ENCODE assay signal across 20 cellular contexts in genomic region chr4:130238121-130238520, GRCh38.
DNase-seq lines count a peak whose midpoint lies in the region; ATAC-seq, FAIRE-seq and TF ChIP-seq lines count a peak whose summit lies in the region.
"Had no signal": no experiment of that assay in that cellular context is flagged by ENCODE, and none has a peak within 500 bp of the region (broad histone marks: within the 10 kb centered on the region; RNA-seq: fewer than 3 reads in every experiment).

No MANE protein-coding gene starts in this region.

- H3K9me3 Mint-ChIP-seq in MCF 10A (ENCODE audit: unreplicated experiment): no peaks in the 10 kb centered on the region
- H3K9me3 Mint-ChIP-seq: CD14-positive monocyte had no signal

- dilution Hi-C loops in endothelial cell of umbilical vein (cut with MboI; ENCODE audit: extremely low pct_ligation_motif_present, low sequenced_read_pairs): no loop called here

- no peaks in the 10 kb centered on the region for H3K9me1 ChIP-seq in endothelial cell of umbilical vein (replicated peaks; ENCODE audit: control insufficient read depth, extremely low read depth, insufficient read depth, low read length)

- DNase-seq in MCF 10A (ENCODE audit: unreplicated experiment) (peak; percentile 18), breast epithelium (ENCODE audit: low spot score in 2 of 2) (no peak), PC-3 (peak; percentile 25), endothelial cell of umbilical vein (ENCODE audit: low read depth, low spot score) (peak; percentile 60), NCI-H2029 treated with DMSO at 0.1 percent for 48 hours (lab: John Stamatoyannopoulos, UW) (no peak), T1000 (lab: John Stamatoyannopoulos, UW) (no peak), mesenteric fat pad (ENCODE audit: low spot score) (no peak)
- DNase-seq: ACHN, AML-193, DMS 273 treated with DMSO at 0.1 percent for 48 hours, H7, IMR-90, Kasumi-1, NCI-H1417 treated with DMSO at 0.1 percent for 48 hours, NCI-H2029, NCI-H524 treated with DMSO at 0.1 percent for 48 hours, PC-9, SW 1271 had no signal

- no peak for FAIRE-seq in endothelial cell of umbilical vein (lab: Jason Lieb, UNC)

- no peak overlapping the region for H3K4me3 Mint-ChIP-seq in MCF 10A (ENCODE audit: unreplicated experiment)
- H3K4me3 Mint-ChIP-seq: CD14-positive monocyte had no signal

- H3K4me1 Mint-ChIP-seq in MCF 10A (ENCODE audit: insufficient read depth, unreplicated experiment): peaks cover 11% of the 10 kb centered on the region
- H3K4me1 Mint-ChIP-seq: CD14-positive monocyte had no signal

- H3K4me1 ChIP-seq in breast epithelium (no peaks in the 10 kb centered on the region), PC-3 (ENCODE audit: insufficient read depth, low read length) (no peaks in the 10 kb centered on the region), endothelial cell of umbilical vein (ENCODE audit: control insufficient read depth, extremely low read depth, insufficient read depth, low read length) (peaks cover 4% of the 10 kb centered on the region)
- H3K4me1 ChIP-seq: SJSA1 had no signal

- H3K36me3 ChIP-seq in breast epithelium: no peaks in the 10 kb centered on the region
- no peaks in the 10 kb centered on the region for H3K36me3 ChIP-seq in PC-3 (ENCODE audit: low read depth, low read length)
- no peaks in the 10 kb centered on the region for H3K36me3 ChIP-seq in endothelial cell of umbilical vein (ENCODE audit: control insufficient read depth in 2 of 2, extremely low read depth in 1 of 2, insufficient read depth in 2 of 2, low read length in 2 of 2)
- H3K36me3 ChIP-seq: SJSA1 had no signal

- POLR2A ChIA-PET in MCF 10A (lab: Yijun Ruan, JAX): no interaction called here
- POLR2A ChIA-PET in PC-3 (lab: Charles Lee; ENCODE audit: unreplicated experiment): no interaction called here
- POLR2A ChIA-PET in endothelial cell of umbilical vein (lab: Charles Lee): no interaction called here

- H2AFZ ChIP-seq in PC-3 (ENCODE audit: low read length) (no peak overlapping the region), endothelial cell of umbilical vein (ENCODE audit: low read depth, low read length) (no peak overlapping the region)
- H2AFZ ChIP-seq: PC-9 had no signal

- no peaks in the 10 kb centered on the region for H3K79me2 ChIP-seq in PC-3 (ENCODE audit: low read length)
- H3K79me2 ChIP-seq in endothelial cell of umbilical vein (ENCODE audit: control insufficient read depth, insufficient read depth, low read length): no peaks in the 10 kb centered on the region

- H3K4me3 ChIP-seq in breast epithelium: no peak overlapping the region
- no peak overlapping the region for H3K4me3 ChIP-seq in PC-3 (ENCODE audit: low read length)
- no peak overlapping the region for H3K4me3 ChIP-seq in endothelial cell of umbilical vein (replicated peaks in 1 of 3; ENCODE audit: insufficient read depth in 1 of 3, low read depth in 1 of 3, low read length in 3 of 3)
- H3K4me3 ChIP-seq: PC-9, SJSA1 had no signal

- TF ChIP-seq CTCF in MCF 10A (IDR thresholded peaks at IDR 0.05; ENCODE audit: unreplicated experiment) (no peak), breast epithelium (IDR thresholded peaks at IDR 0.05) (no peak), PC-3 (conservative IDR thresholded peaks at IDR 0.05; ENCODE audit: low read depth, low read length) (no peak), endothelial cell of umbilical vein (IDR thresholded peaks at IDR 0.05; ENCODE audit: extremely low read depth in 1 of 2, insufficient read depth in 1 of 2, low read depth in 1 of 2, low read length in 2 of 2) (no peak)

- no peak for TF ChIP-seq POLR2A in breast epithelium (IDR thresholded peaks at IDR 0.05)
- TF ChIP-seq POLR2A in endothelial cell of umbilical vein (IDR thresholded peaks at IDR 0.05; ENCODE audit: low read depth, low read length): no peak

- CTCF ChIA-PET in MCF 10A (lab: Yijun Ruan, JAX) (no interaction called here), PC-3 (lab: Charles Lee) (no interaction called here), endothelial cell of umbilical vein (lab: Charles Lee) (interaction anchor here (1.3 kb wide), 1 partner anchor 19 kb away, joined by 6 read pairs; no protein-coding TSS in a partner anchor)

- H3K9ac ChIP-seq in PC-3 (ENCODE audit: low read length) (no peak overlapping the region), endothelial cell of umbilical vein (replicated peaks; ENCODE audit: extremely low read depth, insufficient read depth, low read length) (no peak overlapping the region)

- no peak overlapping the region for H3K27ac Mint-ChIP-seq in MCF 10A (ENCODE audit: low read depth, unreplicated experiment)
- H3K27ac Mint-ChIP-seq: CD14-positive monocyte had no signal

- intact Hi-C loops in MCF 10A (cut with micrococcal nuclease) (no loop called here), breast epithelium (cut with DNase I; ENCODE audit: low total_unique reads) (no loop called here), PC-3 (cut with micrococcal nuclease) (no loop called here), endothelial cell of umbilical vein (cut with micrococcal nuclease) (no loop called here)

- H4K20me1 ChIP-seq in PC-3 (ENCODE audit: low read length) (no peaks in the 10 kb centered on the region), endothelial cell of umbilical vein (replicated peaks; ENCODE audit: control insufficient read depth, extremely low read depth, insufficient read depth, low read length) (no peaks in the 10 kb centered on the region)

- no peaks in the 10 kb centered on the region for H3K36me3 Mint-ChIP-seq in MCF 10A (ENCODE audit: insufficient read depth, unreplicated experiment)
- H3K36me3 Mint-ChIP-seq: CD14-positive monocyte had no signal

- H3K27me3 ChIP-seq in breast epithelium (no peaks in the 10 kb centered on the region), PC-3 (ENCODE audit: low read length) (no peaks in the 10 kb centered on the region), endothelial cell of umbilical vein (ENCODE audit: control insufficient read depth in 2 of 2, insufficient read depth in 2 of 2, low read length in 2 of 2) (no peaks in the 10 kb centered on the region)
- H3K27me3 ChIP-seq: SJSA1 had no signal

- H3F3A ChIP-seq in PC-3 (ENCODE audit: low read length, unreplicated experiment): no peaks in the 10 kb centered on the region

- no peaks in the 10 kb centered on the region for H3K9me3 ChIP-seq in breast epithelium
- no peaks in the 10 kb centered on the region for H3K9me3 ChIP-seq in PC-3 (ENCODE audit: low read length)
- no peaks in the 10 kb centered on the region for H3K9me3 ChIP-seq in endothelial cell of umbilical vein (replicated peaks; ENCODE audit: control insufficient read depth, insufficient read depth, low read length)
- H3K9me3 ChIP-seq: SJSA1 had no signal

- H3K27me3 Mint-ChIP-seq in MCF 10A (ENCODE audit: insufficient read depth, unreplicated experiment): no peaks in the 10 kb centered on the region

- H3K27ac ChIP-seq in breast epithelium (no peak overlapping the region), PC-3 (ENCODE audit: low read length) (no peak overlapping the region), endothelial cell of umbilical vein (ENCODE audit: insufficient read depth, low read depth, low read length) (no peak overlapping the region)
- H3K27ac ChIP-seq: PC-9, SJSA1 had no signal

- BruUV-seq in MCF 10A (replicated peaks; lab: Mats Ljungman, UMichigan): no TSS peak
- no TSS peak for BruUV-seq in PC-3 (replicated peaks; lab: Mats Ljungman, UMichigan)
- no TSS peak for BruUV-seq in endothelial cell of umbilical vein (replicated peaks; lab: Mats Ljungman, UMichigan)

- H3K4me2 ChIP-seq in PC-3 (ENCODE audit: low read length): no peak overlapping the region
- H3K4me2 ChIP-seq in endothelial cell of umbilical vein (ENCODE audit: insufficient read depth, low read length): no peak overlapping the region
- H3K4me2 ChIP-seq: PC-9 had no signal

- ATAC-seq in PC-3: peak; percentile 63; the same call in 1 of the 2 replicates

- H3K9me2 ChIP-seq in PC-3 (replicated peaks; ENCODE audit: low read length): no peaks in the 10 kb centered on the region

TF ChIP-seq in endothelial cell of umbilical vein, 7 proteins besides CTCF, POLR2A, EP300 and RAD21:
- TF ChIP-seq MYC (IDR thresholded peaks at IDR 0.05; ENCODE audit: low read depth, low read length) (no peak), GATA2 (IDR thresholded peaks at IDR 0.05; ENCODE audit: insufficient read depth, insufficient read length, low read depth, low read length) (peak; percentile 23)

Comparison
In these comparisons a context has a peak if more than half of its experiments do, and no peak if none do; other contexts are left out.
1. DNase-seq: peak in MCF 10A (single experiment), PC-3 (single experiment) and endothelial cell of umbilical vein (single experiment); none in breast epithelium (0 of 2), NCI-H2029 treated with DMSO at 0.1 percent for 48 hours (single experiment), T1000 (single experiment) and mesenteric fat pad (single experiment).